Comparison of ENCODE assay signal across 8 cellular contexts in the genomic region with DNA sequence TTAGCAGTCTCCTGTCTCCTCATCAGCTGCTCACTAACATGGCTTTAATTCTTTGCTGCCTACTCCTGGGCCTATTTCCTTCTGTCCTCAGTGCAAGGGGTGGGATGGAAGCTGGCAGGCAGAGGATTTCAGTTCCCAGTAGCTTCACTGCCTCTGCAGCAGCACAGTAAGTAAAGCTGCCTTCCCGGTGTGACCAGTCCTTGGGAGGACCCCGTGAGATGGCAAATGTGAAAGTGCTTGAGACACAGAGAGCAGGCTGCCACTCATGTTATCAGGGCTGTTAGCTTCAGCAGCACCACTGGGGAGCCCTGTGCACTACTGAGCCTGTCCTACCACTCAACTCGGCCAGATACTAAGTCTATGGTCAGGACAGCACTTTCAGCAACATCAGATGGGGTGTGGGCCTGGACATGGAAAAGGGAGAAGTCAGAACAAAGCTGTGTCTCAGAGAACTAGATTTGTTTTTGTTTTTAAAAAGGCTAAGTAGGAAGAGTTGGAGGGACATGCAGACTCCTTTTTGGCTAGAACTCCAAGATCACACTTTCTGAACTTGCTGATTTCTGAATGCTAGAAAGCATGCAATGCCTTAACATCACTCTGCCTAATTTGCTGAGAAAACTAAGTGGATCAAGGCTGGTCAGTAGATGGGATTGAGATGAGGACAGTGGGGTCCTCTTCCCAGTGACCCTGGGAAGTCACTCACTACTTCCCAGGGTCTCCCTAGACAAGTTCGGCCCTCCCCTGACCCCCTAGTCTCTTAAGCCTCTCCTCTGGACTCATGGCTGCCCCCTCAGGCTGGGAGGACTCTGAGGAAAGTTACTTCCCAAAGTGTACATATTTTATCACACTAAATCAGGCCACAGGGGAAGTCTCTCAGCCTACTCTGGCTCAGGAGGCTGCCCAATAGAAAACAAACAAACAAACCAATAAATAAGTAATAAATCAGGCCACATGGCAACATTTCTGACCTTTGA. TPM values are rescaled to one million over a fixed set of nuclear protein-coding genes. Genes with fewer than 3 reads are reported as not detected.
DNase-seq lines count a peak whose midpoint lies in the region; ATAC-seq, FAIRE-seq and TF ChIP-seq lines count a peak whose summit lies in the region.
"Had no signal": no experiment of that assay in that cellular context is flagged by ENCODE, and none has a peak within 500 bp of the region (broad histone marks: within the 10 kb centered on the region; RNA-seq: fewer than 3 reads in every experiment).

No MANE protein-coding gene starts in this region.

- peaks cover 24% of the 10 kb centered on the region for H3K27me3 Mint-ChIP-seq in WTC11 (ENCODE audit: low read depth)

- H3K36me3 Mint-ChIP-seq in WTC11 = no peaks in the 10 kb centered on the region

- H3K27ac Mint-ChIP-seq in WTC11 = peak overlapping the region; percentile 25; the same call in 1 of the 2 replicates

- ATAC-seq in WTC11 = peak; percentile 37

- POLR2A ChIA-PET in WTC11 (lab: Charles Lee) = interaction anchor here (1.1 to 1.5 kb wide), 2 partner anchors 13 to 30 kb away, joined by 3 to 6 read pairs; a partner anchor contains a TSS

- H3K9ac ChIP-seq in HUES6 (ENCODE audit: low read length) (peak overlapping the region; percentile 43), mucosa of stomach (ENCODE audit: low read length) (peak overlapping the region; percentile 86)

- H3K4me1 ChIP-seq in HUES6 (ENCODE audit: control insufficient read depth, insufficient read depth, low read length) (peaks cover 22% of the 10 kb centered on the region), mucosa of stomach (ENCODE audit: control insufficient read depth, insufficient read depth, low read length) (peaks cover 62% of the 10 kb centered on the region)

- peak; percentile 54 for DNase-seq in WTC11 (ENCODE audit: low spot score)
- DNase-seq in epithelial cell of prostate (ENCODE audit: low read depth, low spot score) = no peak
- peak; percentile 70 for DNase-seq in urothelium cell line (ENCODE audit: low spot score)
- no peak for DNase-seq in NCI-H1436 (lab: John Stamatoyannopoulos, UW)

- no peak for FAIRE-seq in urothelium cell line (lab: Jason Lieb, UNC)
- FAIRE-seq: endometrium had no signal

- CTCF ChIA-PET in WTC11 (lab: Charles Lee) = interaction anchor here (0.6 to 3.6 kb wide), 6 partner anchors 8 to 156 kb away, joined by 3 to 49 read pairs (median 4); a partner anchor contains a TSS

- H3K27ac ChIP-seq in HUES6 (ENCODE audit: low read depth, low read length) = no peak overlapping the region
- peak overlapping the region; percentile 87 for H3K27ac ChIP-seq in epithelial cell of prostate

- H3K9me3 Mint-ChIP-seq in WTC11 = no peaks in the 10 kb centered on the region

- TF ChIP-seq CTCF in GM12872 (IDR thresholded peaks at IDR 0.05; ENCODE audit: insufficient read depth, low read depth, low read length) = peak; percentile 51
- no peak for TF ChIP-seq CTCF in WTC11 (IDR thresholded peaks at IDR 0.05)

- H3K27me3 ChIP-seq in HUES6 (ENCODE audit: control insufficient read depth, insufficient read depth, low read length) (peaks cover 7% of the 10 kb centered on the region), mucosa of stomach (ENCODE audit: control insufficient read depth, insufficient read depth, low read length) (no peaks in the 10 kb centered on the region)

- H3K36me3 ChIP-seq in HUES6 (ENCODE audit: control insufficient read depth, insufficient read depth, low read length) (peaks cover 3% of the 10 kb centered on the region; the same call in 1 of the 2 replicates), mucosa of stomach (ENCODE audit: control insufficient read depth, insufficient read depth, low read length) (no peaks in the 10 kb centered on the region)

- H3K4me1 Mint-ChIP-seq in WTC11 = peaks cover 22% of the 10 kb centered on the region

- H3K4me3 Mint-ChIP-seq in WTC11 = peak overlapping the region; percentile 75

- H3K4me3 ChIP-seq in HUES6 (ENCODE audit: low read depth, low read length) (peak overlapping the region; percentile 70), mucosa of stomach (ENCODE audit: low read length) (peak overlapping the region; percentile 62)

- H3K9me3 ChIP-seq in HUES6 (ENCODE audit: control insufficient read depth, insufficient read depth, low read depth, low read length) (no peaks in the 10 kb centered on the region), mucosa of stomach (ENCODE audit: control insufficient read depth, low read length) (no peaks in the 10 kb centered on the region)

TF ChIP-seq in WTC11, 78 proteins besides CTCF, POLR2A, EP300 and RAD21:
- TF ChIP-seq, protein P1, sequence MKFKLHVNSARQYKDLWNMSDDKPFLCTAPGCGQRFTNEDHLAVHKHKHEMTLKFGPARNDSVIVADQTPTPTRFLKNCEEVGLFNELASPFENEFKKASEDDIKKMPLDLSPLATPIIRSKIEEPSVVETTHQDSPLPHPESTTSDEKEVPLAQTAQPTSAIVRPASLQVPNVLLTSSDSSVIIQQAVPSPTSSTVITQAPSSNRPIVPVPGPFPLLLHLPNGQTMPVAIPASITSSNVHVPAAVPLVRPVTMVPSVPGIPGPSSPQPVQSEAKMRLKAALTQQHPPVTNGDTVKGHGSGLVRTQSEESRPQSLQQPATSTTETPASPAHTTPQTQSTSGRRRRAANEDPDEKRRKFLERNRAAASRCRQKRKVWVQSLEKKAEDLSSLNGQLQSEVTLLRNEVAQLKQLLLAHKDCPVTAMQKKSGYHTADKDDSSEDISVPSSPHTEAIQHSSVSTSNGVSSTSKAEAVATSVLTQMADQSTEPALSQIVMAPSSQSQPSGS (CRISPR knock-in tag; IDR thresholded peaks at IDR 0.05; ENCODE audit: borderline replicate concordance, low read depth) = no peak
- TF ChIP-seq, protein P2, sequence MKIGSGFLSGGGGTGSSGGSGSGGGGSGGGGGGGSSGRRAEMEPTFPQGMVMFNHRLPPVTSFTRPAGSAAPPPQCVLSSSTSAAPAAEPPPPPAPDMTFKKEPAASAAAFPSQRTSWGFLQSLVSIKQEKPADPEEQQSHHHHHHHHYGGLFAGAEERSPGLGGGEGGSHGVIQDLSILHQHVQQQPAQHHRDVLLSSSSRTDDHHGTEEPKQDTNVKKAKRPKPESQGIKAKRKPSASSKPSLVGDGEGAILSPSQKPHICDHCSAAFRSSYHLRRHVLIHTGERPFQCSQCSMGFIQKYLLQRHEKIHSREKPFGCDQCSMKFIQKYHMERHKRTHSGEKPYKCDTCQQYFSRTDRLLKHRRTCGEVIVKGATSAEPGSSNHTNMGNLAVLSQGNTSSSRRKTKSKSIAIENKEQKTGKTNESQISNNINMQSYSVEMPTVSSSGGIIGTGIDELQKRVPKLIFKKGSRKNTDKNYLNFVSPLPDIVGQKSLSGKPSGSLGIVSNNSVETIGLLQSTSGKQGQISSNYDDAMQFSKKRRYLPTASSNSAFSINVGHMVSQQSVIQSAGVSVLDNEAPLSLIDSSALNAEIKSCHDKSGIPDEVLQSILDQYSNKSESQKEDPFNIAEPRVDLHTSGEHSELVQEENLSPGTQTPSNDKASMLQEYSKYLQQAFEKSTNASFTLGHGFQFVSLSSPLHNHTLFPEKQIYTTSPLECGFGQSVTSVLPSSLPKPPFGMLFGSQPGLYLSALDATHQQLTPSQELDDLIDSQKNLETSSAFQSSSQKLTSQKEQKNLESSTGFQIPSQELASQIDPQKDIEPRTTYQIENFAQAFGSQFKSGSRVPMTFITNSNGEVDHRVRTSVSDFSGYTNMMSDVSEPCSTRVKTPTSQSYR (CRISPR knock-in tag; IDR thresholded peaks at IDR 0.05) = no peak
- TF ChIP-seq, protein P3, sequence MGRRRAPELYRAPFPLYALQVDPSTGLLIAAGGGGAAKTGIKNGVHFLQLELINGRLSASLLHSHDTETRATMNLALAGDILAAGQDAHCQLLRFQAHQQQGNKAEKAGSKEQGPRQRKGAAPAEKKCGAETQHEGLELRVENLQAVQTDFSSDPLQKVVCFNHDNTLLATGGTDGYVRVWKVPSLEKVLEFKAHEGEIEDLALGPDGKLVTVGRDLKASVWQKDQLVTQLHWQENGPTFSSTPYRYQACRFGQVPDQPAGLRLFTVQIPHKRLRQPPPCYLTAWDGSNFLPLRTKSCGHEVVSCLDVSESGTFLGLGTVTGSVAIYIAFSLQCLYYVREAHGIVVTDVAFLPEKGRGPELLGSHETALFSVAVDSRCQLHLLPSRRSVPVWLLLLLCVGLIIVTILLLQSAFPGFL (CRISPR knock-in tag; IDR thresholded peaks at IDR 0.05; ENCODE audit: borderline replicate concordance) = no peak
- TF ChIP-seq NR3C1 (CRISPR knock-in tag; conservative IDR thresholded peaks at IDR 0.05; ENCODE audit: low read depth) = no peak
- no peak for TF ChIP-seq SOX15 (CRISPR knock-in tag; IDR thresholded peaks at IDR 0.05)
- no peak for TF ChIP-seq SMAD4 (CRISPR knock-in tag; IDR thresholded peaks at IDR 0.05)

RNA-seq across cellular contexts. Expression of a gene that starts 1.1 kb away (rescaled TPM):
- total RNA-seq in WTC11 (2021) = 19.1 to 19.9 TPM (median 19.7 TPM) in 3 replicates

RNA-seq across cellular contexts. Expression of a gene that starts 29.8 kb away (rescaled TPM):
- 89.3 to 108 TPM (median 90.4 TPM) in 3 replicates for total RNA-seq in WTC11 (2021)

RNA-seq across cellular contexts. Expression of a gene that starts 41.6 kb away (rescaled TPM):
- 0.09 TPM in 2 of 3 replicates, not detected in the other for total RNA-seq in WTC11 (2021)

RNA-seq across cellular contexts. Expression of a gene that starts 51.6 kb away (rescaled TPM):
- total RNA-seq in WTC11 (2021) = 35.1 to 41.5 TPM (median 40.5 TPM) in 3 replicates

RNA-seq across cellular contexts. Expression of a gene that starts 54.1 kb away (rescaled TPM):
- 22.8 to 27.1 TPM (median 24.9 TPM) in 3 replicates for total RNA-seq in WTC11 (2021)

Comparison
In these comparisons a context has a peak if more than half of its experiments do, and no peak if none do; other contexts are left out.
1. DNase-seq: peak in WTC11 (single experiment) and urothelium cell line (single experiment); none in epithelial cell of prostate (single experiment) and NCI-H1436 (single experiment).